2 cellular contexts compared by ENCODE assay signal in genomic region chr14:54785778-54786160, GRCh38.
TF ChIP-seq lines count a peak whose summit lies in the region.

No MANE protein-coding gene starts in this region.

TF ChIP-seq in liver, 16 proteins besides CTCF, POLR2A, EP300 and RAD21 (continued from another document):
- TF ChIP-seq REST (IDR thresholded peaks at IDR 0.05) (no peak), GABPA (IDR thresholded peaks at IDR 0.05 in 1 of 2, conservative IDR thresholded peaks at IDR 0.05 in 1 of 2) (no peak), EGR1 (IDR thresholded peaks at IDR 0.05; ENCODE audit: low read depth in 2 of 2) (no peak), FOXA2 (IDR thresholded peaks at IDR 0.05) (no peak), NR2F2 (IDR thresholded peaks at IDR 0.05) (no peak), HNF4A (conservative IDR thresholded peaks at IDR 0.05) (no peak), ZBTB33 (IDR thresholded peaks at IDR 0.05) (no peak), FOXA1 (IDR thresholded peaks at IDR 0.05) (no peak)
TF ChIP-seq in liver: peak in this region for 0.

TF ChIP-seq in HepG2, 621 proteins besides CTCF, POLR2A, EP300 and RAD21:
- TF ChIP-seq RERE (CRISPR knock-in tag; IDR thresholded peaks at IDR 0.05; ENCODE audit: low read depth) (no peak), RELA (CRISPR knock-in tag; IDR thresholded peaks at IDR 0.05) (no peak), IKZF1 (IDR thresholded peaks at IDR 0.05) (no peak), ARNT2 (CRISPR knock-in tag; IDR thresholded peaks at IDR 0.05; ENCODE audit: low read depth) (no peak), RXRB (CRISPR knock-in tag; IDR thresholded peaks at IDR 0.05; ENCODE audit: borderline replicate concordance) (no peak), ISX (CRISPR knock-in tag; conservative IDR thresholded peaks at IDR 0.05) (no peak), ZNF674 (CRISPR knock-in tag; IDR thresholded peaks at IDR 0.05; ENCODE audit: low read depth) (no peak), SMC3 (IDR thresholded peaks at IDR 0.05; ENCODE audit: low read length) (no peak), ZNF710 (CRISPR knock-in tag; IDR thresholded peaks at IDR 0.05; ENCODE audit: borderline replicate concordance) (no peak), ZNF75D (CRISPR knock-in tag; IDR thresholded peaks at IDR 0.05; ENCODE audit: borderline replicate concordance) (no peak), HNRNPK (IDR thresholded peaks at IDR 0.05; ENCODE audit: low read depth, low read length, poor library complexity, severe bottlenecking) (no peak), USF2 (IDR thresholded peaks at IDR 0.05; ENCODE audit: low read depth, low read length) (no peak), USF2 (CRISPR knock-in tag; IDR thresholded peaks at IDR 0.05; ENCODE audit: borderline replicate concordance) (no peak), ZNF329 (CRISPR knock-in tag; IDR thresholded peaks at IDR 0.05; ENCODE audit: low read depth) (no peak), ZNF605 (CRISPR knock-in tag; IDR thresholded peaks at IDR 0.05) (no peak), TFE3 (CRISPR knock-in tag; IDR thresholded peaks at IDR 0.05) (no peak), ISL2 (CRISPR knock-in tag; IDR thresholded peaks at IDR 0.05) (no peak), HMGXB3 (CRISPR knock-in tag; IDR thresholded peaks at IDR 0.05; ENCODE audit: borderline replicate concordance) (no peak), SKIL (CRISPR knock-in tag; IDR thresholded peaks at IDR 0.05; ENCODE audit: borderline replicate concordance) (no peak), ZMYM4 (CRISPR knock-in tag; IDR thresholded peaks at IDR 0.05) (no peak), ESRRA (CRISPR knock-in tag; IDR thresholded peaks at IDR 0.05; ENCODE audit: low read depth) (no peak)
